Comparison of ENCODE assay signal across 1 cellular context in genomic region chr16:12614662-12615278, GRCh38.
TF ChIP-seq lines count a peak whose summit lies in the region.

No MANE protein-coding gene starts in this region.

TF ChIP-seq in A549, 52 proteins besides CTCF, POLR2A, EP300 and RAD21 (continued from another document):
- TF ChIP-seq MAZ (IDR thresholded peaks at IDR 0.05; ENCODE audit: borderline replicate concordance, low read depth, low read length), result no peak
- TF ChIP-seq CEBPB (IDR thresholded peaks at IDR 0.05), result no peak
- no peak for TF ChIP-seq TP53 (CRISPR knock-in tag; IDR thresholded peaks at IDR 0.05)
- no peak for TF ChIP-seq REST (IDR thresholded peaks at IDR 0.05)
- TF ChIP-seq RFX5 (IDR thresholded peaks at IDR 0.05), result no peak
- no peak for TF ChIP-seq HES2 (IDR thresholded peaks at IDR 0.05)
- no peak for TF ChIP-seq FOSB (CRISPR knock-in tag; IDR thresholded peaks at IDR 0.05)
